ENCODE assay signal across 8 cellular contexts in the genomic region with DNA sequence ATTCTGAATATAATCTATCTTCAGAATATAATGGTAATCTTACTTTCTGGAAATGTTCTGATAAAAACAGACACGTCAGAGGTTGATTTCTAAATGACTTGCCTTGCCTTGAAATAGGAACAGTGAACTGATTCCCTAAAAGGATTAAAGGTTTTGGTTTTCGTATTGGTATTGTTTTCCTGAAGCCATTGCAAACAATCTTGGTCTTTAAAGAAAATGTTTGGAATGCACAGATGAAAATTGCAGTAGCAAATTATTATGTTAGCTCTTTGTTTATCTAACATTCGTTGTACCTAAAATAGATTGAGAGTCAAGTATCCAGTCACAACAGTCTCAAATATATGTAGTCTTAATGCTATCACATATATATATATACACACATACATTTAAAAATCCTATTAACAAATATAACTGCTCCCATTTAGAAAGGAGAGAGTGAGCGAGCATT. TPM values are rescaled to one million over a fixed set of nuclear protein-coding genes. Genes with fewer than 3 reads are reported as not detected.
DNase-seq lines count a peak whose midpoint lies in the region; ATAC-seq and FAIRE-seq lines count a peak whose summit lies in the region.

No MANE protein-coding gene starts in this region.

- H3K4me3 ChIP-seq in mononuclear cell (ENCODE audit: low read length): peak overlapping the region; percentile 86

- H3K4me1 Mint-ChIP-seq in stimulated activated naive CD8-positive, alpha-beta T cell treated with anti-CD3 and anti-CD28 coated beads, Interleukin-15, Interleukin-2, amounts not matched to agents 100 ng/mL and 50 ng/mL, for 24 hours (ENCODE audit: low read depth): peaks cover 74% of the 10 kb centered on the region
- peaks cover 33% of the 10 kb centered on the region for H3K4me1 Mint-ChIP-seq in central memory CD8-positive, alpha-beta T cell

- peaks cover 9% of the 10 kb centered on the region for H3K36me3 Mint-ChIP-seq in stimulated activated naive CD8-positive, alpha-beta T cell treated with anti-CD3 and anti-CD28 coated beads, Interleukin-15, Interleukin-2, amounts not matched to agents 100 ng/mL and 50 ng/mL, for 24 hours (ENCODE audit: low read depth)
- H3K36me3 Mint-ChIP-seq in central memory CD8-positive, alpha-beta T cell (ENCODE audit: insufficient read depth): peaks cover 28% of the 10 kb centered on the region

- H3K4me3 Mint-ChIP-seq in stimulated activated naive CD8-positive, alpha-beta T cell treated with anti-CD3 and anti-CD28 coated beads, Interleukin-15, Interleukin-2, amounts not matched to agents 100 ng/mL and 50 ng/mL, for 24 hours: peak overlapping the region; percentile 91
- H3K4me3 Mint-ChIP-seq in central memory CD8-positive, alpha-beta T cell: peak overlapping the region; percentile 93

- no peak for ATAC-seq in stimulated activated naive CD8-positive, alpha-beta T cell treated with anti-CD3 and anti-CD28 coated beads, Interleukin-15, Interleukin-2, amounts not matched to agents 100 U/mL and 50 U/mL, for 24 hours
- ATAC-seq in central memory CD8-positive, alpha-beta T cell (replicated peaks; ENCODE audit: extremely low read depth, poor library complexity, severe bottlenecking): no peak
- ATAC-seq in HG03045 (IDR thresholded peaks at IDR 0.05; ENCODE audit: unreplicated experiment) (no peak), GM18502 (IDR thresholded peaks at IDR 0.05; ENCODE audit: poor library complexity, unreplicated experiment) (no peak)

- no peaks in the 10 kb centered on the region for H3K9me3 Mint-ChIP-seq in stimulated activated naive CD8-positive, alpha-beta T cell treated with anti-CD3 and anti-CD28 coated beads, Interleukin-15, Interleukin-2, amounts not matched to agents 100 ng/mL and 50 ng/mL, for 24 hours
- H3K9me3 Mint-ChIP-seq in central memory CD8-positive, alpha-beta T cell: no peaks in the 10 kb centered on the region

- H3K9me3 ChIP-seq in mononuclear cell (ENCODE audit: low read depth, low read length): no peaks in the 10 kb centered on the region

- no peak for DNase-seq in stimulated activated naive CD8-positive, alpha-beta T cell treated with anti-CD3 and anti-CD28 coated beads, Interleukin-15, Interleukin-2, amounts not matched to agents 100 U/mL and 50 U/mL, for 24 hours
- DNase-seq in central memory CD8-positive, alpha-beta T cell (ENCODE audit: low spot score in 2 of 2): no peak
- no peak for DNase-seq in RCC 7860 (ENCODE audit: low spot score)
- DNase-seq in AG08396 (ENCODE audit: low spot score): no peak

- no peak for FAIRE-seq in RCC 7860 (lab: Jason Lieb, UNC)

- H3K27me3 ChIP-seq in mononuclear cell (ENCODE audit: insufficient read depth, low read length): no peaks in the 10 kb centered on the region

- peaks cover 42% of the 10 kb centered on the region for H3K4me1 ChIP-seq in mononuclear cell (ENCODE audit: insufficient read depth, low read length)

- peak overlapping the region; percentile 88 for H3K27ac Mint-ChIP-seq in stimulated activated naive CD8-positive, alpha-beta T cell treated with anti-CD3 and anti-CD28 coated beads, Interleukin-15, Interleukin-2, amounts not matched to agents 100 ng/mL and 50 ng/mL, for 24 hours
- H3K27ac Mint-ChIP-seq in central memory CD8-positive, alpha-beta T cell (ENCODE audit: low read depth): peak overlapping the region; percentile 94

- no peaks in the 10 kb centered on the region for H3K27me3 Mint-ChIP-seq in stimulated activated naive CD8-positive, alpha-beta T cell treated with anti-CD3 and anti-CD28 coated beads, Interleukin-15, Interleukin-2, amounts not matched to agents 100 ng/mL and 50 ng/mL, for 24 hours
- H3K27me3 Mint-ChIP-seq in central memory CD8-positive, alpha-beta T cell: no peaks in the 10 kb centered on the region

RNA-seq across cellular contexts. Expression of a gene that starts 1.7 kb away (rescaled TPM):
- total RNA-seq in mononuclear cell: 550 TPM
